Comparison of ENCODE assay signal across 36 cellular contexts in the genomic region with DNA sequence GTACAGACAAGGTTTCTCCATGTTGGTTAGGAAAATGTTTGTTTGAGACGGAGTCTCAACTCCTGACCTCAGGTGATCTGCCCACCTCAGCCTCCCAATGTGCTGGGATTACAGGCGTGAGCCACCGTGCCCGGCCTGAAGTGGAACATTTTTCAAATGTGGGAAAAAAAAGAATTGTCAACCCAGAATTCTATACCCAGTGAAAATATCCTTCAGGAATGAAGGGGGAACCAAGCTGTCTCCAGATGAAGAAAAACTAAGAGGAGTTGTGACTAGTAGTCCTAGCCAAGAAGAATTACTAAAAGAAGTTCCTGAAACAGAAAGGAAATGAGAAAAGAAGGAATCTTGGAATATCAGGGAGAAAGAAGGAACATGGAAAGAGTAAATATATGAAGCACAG. TPM values are rescaled to one million over a fixed set of nuclear protein-coding genes. Genes with fewer than 3 reads are reported as not detected.
"Had no signal": no experiment of that assay in that cellular context is flagged by ENCODE, and none has a peak within 500 bp of the region (broad histone marks: within the 10 kb centered on the region; RNA-seq: fewer than 3 reads in every experiment).

No MANE protein-coding gene starts in this region.

- DNase-seq: Karpas-422, Kasumi-1, MG63, MM.1S, MV-4-11, NCI-H1048, NCI-H1092, NCI-H1092 treated with DMSO at 0.1 percent for 48 hours, NCI-H1105, NCI-H1105 treated with DMSO at 0.1 percent for 48 hours, NCI-H1417, NCI-H1417 treated with DMSO at 0.1 percent for 48 hours, NCI-H1436, NCI-H1436 treated with DMSO at 0.1 percent for 48 hours, NCI-H146, NCI-H1694, NCI-H1694 treated with DMSO at 0.1 percent for 48 hours, NCI-H187, NCI-H187 treated with DMSO at 0.1 percent for 48 hours, NCI-H1930, NCI-H2029, NCI-H2029 treated with DMSO at 0.1 percent for 48 hours, NCI-H2081, NCI-H2081 treated with DMSO at 0.1 percent for 48 hours, NCI-H2107, NCI-H2171, NCI-H2171 treated with DMSO at 0.1 percent for 48 hours, NCI-H2227 treated with DMSO at 0.1 percent for 48 hours, NCI-H226, NCI-H345, NCI-H446, NCI-H446 treated with DMSO at 0.1 percent for 48 hours, NCI-H510A, NCI-H510A treated with DMSO at 0.1 percent for 48 hours, NCI-H524 had no signal

- H3K27me3 ChIP-seq: MG63 had no signal

- H3K36me3 ChIP-seq: MG63 had no signal

- H3K4me3 ChIP-seq: MG63 had no signal

- H3K9me3 ChIP-seq: MG63 had no signal

RNA-seq across cellular contexts. Expression of a gene that starts 25.7 kb away (rescaled TPM):
- total RNA-seq: MCF 10A had no signal
